ENCODE assay signal across 25 cellular contexts in the genomic region with DNA sequence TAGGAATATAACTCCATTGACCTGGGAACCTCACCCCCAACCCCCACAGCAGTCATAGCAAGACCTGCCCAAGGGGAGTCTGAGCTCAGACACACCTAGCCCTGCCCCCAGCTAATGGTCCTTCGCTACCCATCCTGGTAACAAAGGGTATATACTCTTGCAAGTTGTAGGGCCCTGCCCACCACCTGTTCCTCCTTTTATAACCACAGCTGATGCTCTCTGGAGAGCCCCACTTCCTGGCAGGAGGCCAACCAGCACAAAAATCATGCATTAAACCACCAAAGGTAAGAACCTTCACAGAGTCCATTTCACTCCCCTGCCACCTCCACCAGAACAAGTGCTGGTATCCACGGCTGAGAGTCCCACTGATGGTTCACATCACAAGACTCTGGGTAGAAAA.
"Had no signal": no experiment of that assay in that cellular context is flagged by ENCODE, and none has a peak within 500 bp of the region (broad histone marks: within the 10 kb centered on the region; RNA-seq: fewer than 3 reads in every experiment).

No MANE protein-coding gene starts in this region.

- H3K27ac ChIP-seq: body of pancreas, breast epithelium, KMS-11, SJSA1 had no signal

- DNase-seq: activated CD4-positive, alpha-beta T cell treated with anti-CD3 and anti-CD28 coated beads, Interleukin-2, amount 10 ng/mL, durations not matched to agents 24 days and 14 days; activated CD4-positive, alpha-beta T cell treated with anti-CD3 and anti-CD28 coated beads, Interleukin-2, amount 50 U/mL, for 4 hours; activated CD8-positive, alpha-beta T cell treated with anti-CD3 and anti-CD28 coated beads for 36 hours; activated effector memory CD4-positive, alpha-beta T cell treated with anti-CD3 and anti-CD28 coated beads, Interleukin-2, amount 50 U/mL, for 16 hours; activated naive CD4-positive, alpha-beta T cell; activated naive CD4-positive, alpha-beta T cell treated with anti-CD3 and anti-CD28 coated beads, Interleukin-2, amount 50 U/mL, for 16 hours; activated naive CD8-positive, alpha-beta T cell treated with anti-CD3 and anti-CD28 coated beads for 36 hours; activated T-cell treated with anti-CD3 and anti-CD28 coated beads, Interleukin-2, amount 50 U/mL, for 1 hour; activated T-cell treated with anti-CD3 and anti-CD28 coated beads, Interleukin-2, amount 50 U/mL, for 72 hours; amygdala; body of pancreas; MM.1S; MV-4-11; NCI-H1092; NCI-H187 treated with DMSO at 0.1 percent for 48 hours; NCI-H2081; NCI-H2227 treated with DMSO at 0.1 percent for 48 hours; NCI-H510A treated with DMSO at 0.1 percent for 48 hours; NCI-H526 treated with DMSO at 0.1 percent for 48 hours; SK-N-SH had no signal

- FAIRE-seq: astrocyte, TTC549 had no signal

- H3K27me3 ChIP-seq: body of pancreas, breast epithelium, SJSA1 had no signal

- H3K36me3 ChIP-seq: breast epithelium, SJSA1 had no signal

- H3K4me2 ChIP-seq: KMS-11, SK-N-SH had no signal

- H3K4me1 ChIP-seq: body of pancreas, breast epithelium, SJSA1 had no signal

- H3K4me3 ChIP-seq: body of pancreas, breast epithelium, SJSA1 had no signal

- H3K9ac ChIP-seq: KMS-11, SK-N-SH had no signal

- H3K9me3 ChIP-seq: body of pancreas had no signal
